In genomic region chr16:21194771-21195301, GRCh38 we compare ENCODE assay signal across 15 cellular contexts. TPM values are rescaled to one million over a fixed set of nuclear protein-coding genes. Genes with fewer than 3 reads are reported as not detected.
DNase-seq lines count a peak whose midpoint lies in the region; TF ChIP-seq lines count a peak whose summit lies in the region.
"Had no signal": no experiment of that assay in that cellular context is flagged by ENCODE, and none has a peak within 500 bp of the region (broad histone marks: within the 10 kb centered on the region; RNA-seq: fewer than 3 reads in every experiment).

No MANE protein-coding gene starts in this region.

- H3K9me3 Mint-ChIP-seq in activated CD4-positive, alpha-beta T cell treated with anti-CD3 and anti-CD28 coated beads, Interleukin-2, amount 10 ng/mL, durations not matched to agents 24 days and 14 days = no peaks in the 10 kb centered on the region
- H3K9me3 Mint-ChIP-seq in neural progenitor cell = no peaks in the 10 kb centered on the region
- H3K9me3 Mint-ChIP-seq in activated naive CD4-positive, alpha-beta T cell treated with anti-CD3 and anti-CD28 coated beads, Interleukin-2, amount 10 ng/mL, durations not matched to agents 7 days and 5 days = no peaks in the 10 kb centered on the region

- H3K9me3 ChIP-seq in OCI-LY3 (ENCODE audit: insufficient read depth, low read length) (no peaks in the 10 kb centered on the region), neural progenitor cell (ENCODE audit: low read depth) (no peaks in the 10 kb centered on the region)
- H3K9me3 ChIP-seq: Peyer's patch had no signal

- H3K4me3 Mint-ChIP-seq in activated CD4-positive, alpha-beta T cell treated with anti-CD3 and anti-CD28 coated beads, Interleukin-2, amount 10 ng/mL, durations not matched to agents 24 days and 14 days = no peak overlapping the region
- no peak overlapping the region for H3K4me3 Mint-ChIP-seq in neural progenitor cell
- no peak overlapping the region for H3K4me3 Mint-ChIP-seq in activated naive CD4-positive, alpha-beta T cell treated with anti-CD3 and anti-CD28 coated beads, Interleukin-2, amount 10 ng/mL, durations not matched to agents 7 days and 5 days
- H3K4me3 Mint-ChIP-seq: brain, T-cell had no signal

- peak overlapping the region; percentile 27; the same call in 1 of the 2 replicates for H3K4me2 ChIP-seq in OCI-LY3 (ENCODE audit: low read length)
- H3K4me2 ChIP-seq in neural progenitor cell = no peak overlapping the region

- H3K4me1 Mint-ChIP-seq in activated CD4-positive, alpha-beta T cell treated with anti-CD3 and anti-CD28 coated beads, Interleukin-2, amount 10 ng/mL, durations not matched to agents 24 days and 14 days = peaks cover 13% of the 10 kb centered on the region
- H3K4me1 Mint-ChIP-seq in neural progenitor cell = peaks cover 3% of the 10 kb centered on the region
- no peaks in the 10 kb centered on the region for H3K4me1 Mint-ChIP-seq in activated naive CD4-positive, alpha-beta T cell treated with anti-CD3 and anti-CD28 coated beads, Interleukin-2, amount 10 ng/mL, durations not matched to agents 7 days and 5 days

- TF ChIP-seq CTCF in OCI-LY3 (IDR thresholded peaks at IDR 0.05; ENCODE audit: low read depth, low read length) (no peak), fibroblast of pulmonary artery (IDR thresholded peaks at IDR 0.05; ENCODE audit: low read length, missing control alignments) (no peak), neural progenitor cell (IDR thresholded peaks at IDR 0.05) (no peak)

- intact Hi-C loops in activated CD4-positive, alpha-beta T cell treated with anti-CD3 and anti-CD28 coated beads, Interleukin-2, amount 10 ng/mL, durations not matched to agents 24 days and 14 days (cut with micrococcal nuclease) = no loop called here

- CTCF ChIA-PET in activated naive CD4-positive, alpha-beta T cell treated with anti-CD3 and anti-CD28 coated beads, Interleukin-2, amount 10 ng/mL, durations not matched to agents 7 days and 5 days (lab: Charles Lee) = no interaction called here

- H3K27ac Mint-ChIP-seq in activated CD4-positive, alpha-beta T cell treated with anti-CD3 and anti-CD28 coated beads, Interleukin-2, amount 10 ng/mL, durations not matched to agents 24 days and 14 days = peak overlapping the region; percentile 3
- H3K27ac Mint-ChIP-seq in neural progenitor cell = no peak overlapping the region
- H3K27ac Mint-ChIP-seq in activated naive CD4-positive, alpha-beta T cell treated with anti-CD3 and anti-CD28 coated beads, Interleukin-2, amount 10 ng/mL, durations not matched to agents 7 days and 5 days = no peak overlapping the region
- H3K27ac Mint-ChIP-seq: brain had no signal

- H3F3A ChIP-seq in neural progenitor cell (ENCODE audit: low read depth) = no peaks in the 10 kb centered on the region

- H3K27me3 Mint-ChIP-seq in activated CD4-positive, alpha-beta T cell treated with anti-CD3 and anti-CD28 coated beads, Interleukin-2, amount 10 ng/mL, durations not matched to agents 24 days and 14 days = peaks cover 21% of the 10 kb centered on the region
- no peaks in the 10 kb centered on the region for H3K27me3 Mint-ChIP-seq in neural progenitor cell (ENCODE audit: insufficient read depth, low read depth)
- peaks cover 22% of the 10 kb centered on the region for H3K27me3 Mint-ChIP-seq in activated naive CD4-positive, alpha-beta T cell treated with anti-CD3 and anti-CD28 coated beads, Interleukin-2, amount 10 ng/mL, durations not matched to agents 7 days and 5 days

- H3K27ac ChIP-seq in OCI-LY3 (ENCODE audit: low read length) (no peak overlapping the region), neural progenitor cell (no peak overlapping the region)
- H3K27ac ChIP-seq: Peyer's patch had no signal

- peaks cover 36% of the 10 kb centered on the region for H3K27me3 ChIP-seq in OCI-LY3 (ENCODE audit: low read depth, low read length)
- H3K27me3 ChIP-seq in neural progenitor cell = peaks cover 4% of the 10 kb centered on the region
- H3K27me3 ChIP-seq: Peyer's patch had no signal

- H3K9ac ChIP-seq in OCI-LY3 (ENCODE audit: low read length) (no peak overlapping the region), neural progenitor cell (no peak overlapping the region)

- H4K20me1 ChIP-seq in OCI-LY3 (ENCODE audit: insufficient read depth, low read length) (no peaks in the 10 kb centered on the region), neural progenitor cell (ENCODE audit: low read depth) (no peaks in the 10 kb centered on the region)

- H3K4me1 ChIP-seq in OCI-LY3 (ENCODE audit: low read length) (peaks cover 9% of the 10 kb centered on the region), neural progenitor cell (no peaks in the 10 kb centered on the region)

- no peaks in the 10 kb centered on the region for H3K79me2 ChIP-seq in OCI-LY3 (ENCODE audit: low read length)
- H3K79me2 ChIP-seq in neural progenitor cell (ENCODE audit: low read depth) = no peaks in the 10 kb centered on the region

- H3K4me3 ChIP-seq in OCI-LY3 (ENCODE audit: low read length) (no peak overlapping the region), fibroblast of pulmonary artery (replicated peaks; ENCODE audit: low read depth, low read length) (no peak overlapping the region), neural progenitor cell (no peak overlapping the region)
- H3K4me3 ChIP-seq: Peyer's patch had no signal

- no peak for DNase-seq in activated CD4-positive, alpha-beta T cell treated with anti-CD3 and anti-CD28 coated beads, Interleukin-2, amount 10 ng/mL, durations not matched to agents 24 days and 14 days
- no peak for DNase-seq in activated CD4-positive, alpha-beta T cell treated with anti-CD3 and anti-CD28 coated beads, Interleukin-2, amount 50 U/mL, for 1 hour
- peak; percentile 7 for DNase-seq in fibroblast of pulmonary artery (ENCODE audit: low read depth)
- peak; percentile 67 for DNase-seq in stromal cell of bone marrow (ENCODE audit: low read depth)
- no peak for DNase-seq in neural progenitor cell (ENCODE audit: low spot score)
- DNase-seq in activated naive CD4-positive, alpha-beta T cell treated with anti-CD3 and anti-CD28 coated beads, Interleukin-2, amount 10 ng/mL, durations not matched to agents 7 days and 5 days = no peak
- no peak for DNase-seq in NCI-H2196 treated with DMSO at 0.1 percent for 48 hours (lab: John Stamatoyannopoulos, UW; ENCODE audit: unreplicated experiment)
- DNase-seq: ACHN; activated CD4-positive, alpha-beta T cell treated with anti-CD3 and anti-CD28 coated beads for 1 hour; mesendoderm; NCI-H446; Peyer's patch; T-cell had no signal

- no peaks in the 10 kb centered on the region for H3K36me3 Mint-ChIP-seq in activated CD4-positive, alpha-beta T cell treated with anti-CD3 and anti-CD28 coated beads, Interleukin-2, amount 10 ng/mL, durations not matched to agents 24 days and 14 days (ENCODE audit: low read depth)
- no peaks in the 10 kb centered on the region for H3K36me3 Mint-ChIP-seq in neural progenitor cell
- H3K36me3 Mint-ChIP-seq in activated naive CD4-positive, alpha-beta T cell treated with anti-CD3 and anti-CD28 coated beads, Interleukin-2, amount 10 ng/mL, durations not matched to agents 7 days and 5 days = no peaks in the 10 kb centered on the region
- H3K36me3 Mint-ChIP-seq: brain, T-cell had no signal

- no peak overlapping the region for H2AFZ ChIP-seq in OCI-LY3 (ENCODE audit: low read depth, low read length)
- no peak overlapping the region for H2AFZ ChIP-seq in neural progenitor cell (replicated peaks)

- no peaks in the 10 kb centered on the region for H3K36me3 ChIP-seq in OCI-LY3 (replicated peaks; ENCODE audit: low read depth, low read length)
- H3K36me3 ChIP-seq in neural progenitor cell = no peaks in the 10 kb centered on the region
- H3K36me3 ChIP-seq: Peyer's patch had no signal

RNA-seq across cellular contexts. Expression of gene ZP2, which starts 16.5 kb away (rescaled TPM):
- not detected in 2 replicates for total RNA-seq in activated CD4-positive, alpha-beta T cell treated with anti-CD3 and anti-CD28 coated beads, Interleukin-2, amount 10 ng/mL, durations not matched to agents 24 days and 14 days
- not detected in 2 replicates for total RNA-seq in neural progenitor cell (ENCODE audit: low replicate concordance)
- total RNA-seq: T-cell had no signal

RNA-seq across cellular contexts. Expression of gene LDAF1, which starts 36.4 kb away (rescaled TPM):
- total RNA-seq in activated CD4-positive, alpha-beta T cell treated with anti-CD3 and anti-CD28 coated beads, Interleukin-2, amount 10 ng/mL, durations not matched to agents 24 days and 14 days = 7.2 and 7.3 TPM in 2 replicates
- total RNA-seq in neural progenitor cell (ENCODE audit: low replicate concordance) = 28.9 and 34.8 TPM in 2 replicates

RNA-seq across cellular contexts. Expression of gene ANKS4B, which starts 38.7 kb away (rescaled TPM):
- not detected in 2 replicates for total RNA-seq in activated CD4-positive, alpha-beta T cell treated with anti-CD3 and anti-CD28 coated beads, Interleukin-2, amount 10 ng/mL, durations not matched to agents 24 days and 14 days
- 0.22 TPM in 1 of 2 replicates, not detected in the other for total RNA-seq in neural progenitor cell (ENCODE audit: low replicate concordance)

RNA-seq across cellular contexts. Expression of gene DNAH3, which starts 44.2 kb away (rescaled TPM):
- 0.02 TPM in 1 of 2 replicates, not detected in the other for total RNA-seq in activated CD4-positive, alpha-beta T cell treated with anti-CD3 and anti-CD28 coated beads, Interleukin-2, amount 10 ng/mL, durations not matched to agents 24 days and 14 days
- 0.92 and 1.1 TPM in 2 replicates for total RNA-seq in neural progenitor cell (ENCODE audit: low replicate concordance)
- total RNA-seq: T-cell had no signal

Comparison
In these comparisons a context has a peak if more than half of its experiments do, and no peak if none do; other contexts are left out.
1. DNase-seq: peak in fibroblast of pulmonary artery (single experiment) and stromal cell of bone marrow (single experiment); none in activated CD4-positive, alpha-beta T cell treated with anti-CD3 and anti-CD28 coated beads, Interleukin-2, amount 10 ng/mL, durations not matched to agents 24 days and 14 days (single experiment), activated CD4-positive, alpha-beta T cell treated with anti-CD3 and anti-CD28 coated beads, Interleukin-2, amount 50 U/mL, for 1 hour (single experiment), neural progenitor cell (single experiment), activated naive CD4-positive, alpha-beta T cell treated with anti-CD3 and anti-CD28 coated beads, Interleukin-2, amount 10 ng/mL, durations not matched to agents 7 days and 5 days (single experiment) and NCI-H2196 treated with DMSO at 0.1 percent for 48 hours (single experiment).